ENCODE assay signal across 16 cellular contexts in the genomic region with DNA sequence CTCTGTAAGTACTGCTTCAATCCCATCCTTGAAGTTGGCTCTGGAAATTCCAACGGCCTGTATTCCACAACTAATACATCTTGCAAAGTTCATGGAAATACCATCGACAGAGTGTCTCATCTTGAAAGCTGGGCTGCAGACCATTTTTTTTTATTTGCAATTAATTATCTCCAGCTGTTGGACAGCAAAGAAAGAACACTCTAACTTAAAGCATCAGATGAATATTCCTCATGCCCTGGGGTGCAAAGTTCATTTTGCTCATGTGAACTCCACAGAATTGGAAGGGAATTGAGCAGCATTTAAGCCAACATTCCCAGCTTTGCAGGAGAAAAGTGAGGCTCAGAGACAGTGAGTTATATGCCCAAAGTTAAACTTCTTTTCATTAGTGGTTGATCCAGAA.
"Had no signal": no experiment of that assay in that cellular context is flagged by ENCODE, and none has a peak within 500 bp of the region (broad histone marks: within the 10 kb centered on the region; RNA-seq: fewer than 3 reads in every experiment).

No MANE protein-coding gene starts in this region.

- H3K9me3 ChIP-seq: adrenal gland, heart left ventricle, thyroid gland had no signal

- H3K27ac ChIP-seq: adrenal gland, dorsolateral prefrontal cortex, foreskin keratinocyte, heart left ventricle, stomach, thyroid gland had no signal

- H3K36me3 ChIP-seq: adrenal gland, heart left ventricle, stomach, thyroid gland had no signal

- H3K27ac Mint-ChIP-seq: activated T-helper 17 cell treated with anti-CD3 and anti-CD28 coated beads, Interleukin-2, amount 50 U/mL, for 72 hours; endodermal cell had no signal

- H3K4me1 ChIP-seq: adrenal gland, foreskin keratinocyte, heart left ventricle, stomach, thyroid gland had no signal

- H3K4me3 Mint-ChIP-seq: activated T-helper 17 cell treated with anti-CD3 and anti-CD28 coated beads, Interleukin-2, amount 50 U/mL, for 72 hours; endodermal cell; neural crest cell had no signal

- H3K9me3 Mint-ChIP-seq: activated T-helper 17 cell treated with anti-CD3 and anti-CD28 coated beads, Interleukin-2, amount 50 U/mL, for 72 hours; endodermal cell had no signal

- H3K4me3 ChIP-seq: adrenal gland, dorsolateral prefrontal cortex, heart left ventricle, stomach, thyroid gland had no signal

- H3K27me3 ChIP-seq: adrenal gland, foreskin keratinocyte, heart left ventricle, stomach, thyroid gland had no signal

- ATAC-seq: activated CD4-positive, CD25-positive, alpha-beta regulatory T cell treated with anti-CD3 and anti-CD28 coated beads, Interleukin-2, amount 50 U/mL, for 24 hours; activated T-helper 17 cell treated with anti-CD3 and anti-CD28 coated beads, Interleukin-2, amount 50 U/mL, for 72 hours; foreskin keratinocyte; heart left ventricle had no signal

- H3K4me1 Mint-ChIP-seq: activated T-helper 17 cell treated with anti-CD3 and anti-CD28 coated beads, Interleukin-2, amount 50 U/mL, for 72 hours; endodermal cell; neural crest cell had no signal

- DNase-seq: activated CD4-positive, alpha-beta T cell treated with anti-CD3 and anti-CD28 coated beads, Interleukin-2, amount 50 U/mL, for 1 hour; activated naive CD4-positive, alpha-beta T cell treated with anti-CD3 and anti-CD28 coated beads, Interleukin-2, amount 50 U/mL, for 16 hours; adrenal gland; dorsolateral prefrontal cortex; endodermal cell; foreskin keratinocyte; heart left ventricle; stimulated activated CD4-positive, alpha-beta T cell treated with anti-CD3 and anti-CD28 coated beads, Interleukin-12 subunit alpha, Interleukin-12 subunit beta, amount 100 ng/mL, for 4 hours; stimulated activated CD4-positive, alpha-beta T cell treated with anti-CD3 and anti-CD28 coated beads, Interleukin-2, amount 100 ng/mL, for 24 hours; stomach; T-helper 1 cell; T1000; thyroid gland had no signal
